ENCODE assay signal across 38 cellular contexts in the genomic region with DNA sequence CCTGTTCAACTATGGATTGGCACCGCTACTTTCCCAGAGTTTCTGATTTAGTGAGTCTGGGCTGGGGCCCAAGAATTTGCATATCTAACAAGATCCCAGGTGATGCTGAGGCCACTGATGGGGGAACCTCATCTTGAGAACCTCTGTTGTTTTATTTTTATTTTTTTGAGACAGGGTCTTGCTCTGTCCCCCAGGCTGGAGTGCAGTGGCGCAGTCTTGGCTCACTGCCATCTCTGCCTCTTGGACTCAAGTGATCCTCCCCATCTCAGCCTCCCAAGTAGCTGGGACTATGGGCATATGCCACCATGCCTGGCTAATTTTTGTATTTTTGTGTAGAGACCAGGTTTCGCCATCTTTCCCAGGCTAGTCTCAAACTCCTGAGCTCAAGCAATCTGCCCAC. TPM values are rescaled to one million over a fixed set of nuclear protein-coding genes. Genes with fewer than 3 reads are reported as not detected.
"Had no signal": no experiment of that assay in that cellular context is flagged by ENCODE, and none has a peak within 500 bp of the region (broad histone marks: within the 10 kb centered on the region; RNA-seq: fewer than 3 reads in every experiment).

No MANE protein-coding gene starts in this region.

- H3K27ac Mint-ChIP-seq: activated B cell treated with CpG ODN at 0.5 μM for 24 hours; activated CD4-positive, alpha-beta memory T cell treated with anti-CD3 and anti-CD28 coated beads, Interleukin-2, amount 10 ng/mL, durations not matched to agents 7 days and 5 days; activated CD4-positive, alpha-beta T cell treated with anti-CD3 and anti-CD28 coated beads for 36 hours; activated CD4-positive, alpha-beta T cell treated with anti-CD3 and anti-CD28 coated beads, Interleukin-2, amount 10 ng/mL, durations not matched to agents 7 days and 5 days; activated CD8-positive, alpha-beta memory T cell treated with anti-CD3 and anti-CD28 coated beads, Interleukin-2, amount 10 ng/mL, durations not matched to agents 7 days and 5 days; activated CD8-positive, alpha-beta T cell treated with anti-CD3 and anti-CD28 coated beads, Interleukin-2, amount 10 ng/mL, durations not matched to agents 7 days and 5 days; activated naive CD4-positive, alpha-beta T cell treated with anti-CD3 and anti-CD28 coated beads, Interleukin-2, amount 10 ng/mL, durations not matched to agents 7 days and 5 days; activated naive CD4-positive, alpha-beta T cell treated with anti-CD3 and anti-CD28 coated beads, Interleukin-2, amount 50 U/mL, for 24 hours; activated naive CD8-positive, alpha-beta T cell; activated naive CD8-positive, alpha-beta T cell treated with anti-CD3 and anti-CD28 coated beads, Interleukin-2, amount 10 ng/mL, durations not matched to agents 7 days and 5 days; activated naive CD8-positive, alpha-beta T cell treated with anti-CD3 and anti-CD28 coated beads, Interleukin-2, amount 50 U/mL, for 24 hours; activated T-cell treated with anti-CD3 and anti-CD28 coated beads, Interleukin-2, amount 50 U/mL, for 24 hours; activated T-helper 2 cell treated with anti-CD3 and anti-CD28 coated beads, Interferon-gamma antibody, Interleukin-2, Interleukin-4, amounts not matched to agents 10 μg/mL and 5 μg/mL and 100 μg/mL, durations not matched to agents 14 hours and 24 hours and 36 hours; T-helper 1 cell treated with Interleukin-12 subunit alpha and Interleukin-12 subunit beta and Interleukin-4 antibody, amounts not matched to agents 30 μg/mL and 1 μg/mL, for 36 hours; T-helper 2 cell treated with Interferon-gamma antibody and Interleukin-4, amounts not matched to agents 5 μg/mL and 100 μg/mL, for 36 hours had no signal

- H3K36me3 Mint-ChIP-seq: activated CD8-positive, alpha-beta memory T cell treated with anti-CD3 and anti-CD28 coated beads, Interleukin-2, amount 10 ng/mL, durations not matched to agents 7 days and 5 days; activated naive CD4-positive, alpha-beta T cell treated with anti-CD3 and anti-CD28 coated beads, Interleukin-2, amount 10 ng/mL, durations not matched to agents 7 days and 5 days; activated naive CD4-positive, alpha-beta T cell treated with anti-CD3 and anti-CD28 coated beads, Interleukin-2, amount 50 U/mL, for 24 hours; activated naive CD8-positive, alpha-beta T cell; activated naive CD8-positive, alpha-beta T cell treated with anti-CD3 and anti-CD28 coated beads, Interleukin-2, amount 10 ng/mL, durations not matched to agents 7 days and 5 days; brain had no signal

- FAIRE-seq: TTC549 had no signal

- ATAC-seq: activated CD4-positive, alpha-beta T cell treated with anti-CD3 and anti-CD28 coated beads for 36 hours; activated CD8-positive, alpha-beta memory T cell treated with anti-CD3 and anti-CD28 coated beads, Interleukin-2, amount 10 ng/mL, durations not matched to agents 7 days and 5 days; activated CD8-positive, alpha-beta T cell treated with anti-CD3 and anti-CD28 coated beads, Interleukin-2, amount 10 ng/mL, durations not matched to agents 7 days and 5 days; activated naive CD8-positive, alpha-beta T cell treated with anti-CD3 and anti-CD28 coated beads, Interleukin-2, amount 50 U/mL, for 24 hours had no signal

- DNase-seq: activated B cell treated with CpG ODN at 0.5 μM for 24 hours; activated CD4-positive, alpha-beta memory T cell treated with anti-CD3 and anti-CD28 coated beads, Interleukin-2, amount 10 ng/mL, durations not matched to agents 7 days and 5 days; activated CD4-positive, alpha-beta T cell treated with anti-CD3 and anti-CD28 coated beads for 1 hour; activated CD4-positive, alpha-beta T cell treated with anti-CD3 and anti-CD28 coated beads for 36 hours; activated CD4-positive, alpha-beta T cell treated with anti-CD3 and anti-CD28 coated beads for 48 hours; activated CD4-positive, alpha-beta T cell treated with anti-CD3 and anti-CD28 coated beads, Interleukin-2, amount 10 ng/mL, durations not matched to agents 7 days and 5 days; activated CD4-positive, alpha-beta T cell treated with anti-CD3 and anti-CD28 coated beads, Interleukin-2, amount 50 U/mL, for 48 hours; activated CD8-positive, alpha-beta memory T cell treated with anti-CD3 and anti-CD28 coated beads for 24 hours; activated CD8-positive, alpha-beta memory T cell treated with anti-CD3 and anti-CD28 coated beads, Interleukin-2, amount 10 ng/mL, durations not matched to agents 7 days and 5 days; activated CD8-positive, alpha-beta memory T cell treated with anti-CD3 and anti-CD28 coated beads, Interleukin-2, amount 50 U/mL, for 48 hours; activated CD8-positive, alpha-beta T cell treated with anti-CD3 and anti-CD28 coated beads, Interleukin-2, amount 10 ng/mL, durations not matched to agents 7 days and 5 days; activated effector memory CD4-positive, alpha-beta T cell treated with Interleukin-2 at 50 U/mL for 16 hours; activated gamma-delta T cell; activated naive CD4-positive, alpha-beta T cell treated with anti-CD3 and anti-CD28 coated beads, Interleukin-2, amount 10 ng/mL, durations not matched to agents 7 days and 5 days; activated naive CD4-positive, alpha-beta T cell treated with Interleukin-2 at 50 U/mL for 16 hours; activated naive CD8-positive, alpha-beta T cell treated with anti-CD3 and anti-CD28 coated beads, Interleukin-2, amount 10 ng/mL, durations not matched to agents 7 days and 5 days; activated naive CD8-positive, alpha-beta T cell treated with anti-CD3 and anti-CD28 coated beads, Interleukin-2, amount 50 U/mL, for 24 hours; activated T-cell treated with anti-CD3 and anti-CD28 coated beads, Interleukin-2, amount 50 U/mL, for 24 hours; activated T-cell treated with anti-CD3 and anti-CD28 coated beads, Interleukin-2, amount 50 U/mL, for 48 hours; amygdala; anterior cingulate cortex; caudate nucleus; cerebellar nuclear complex; T-helper 2 cell; T-helper 9 cell had no signal

- H3K9me3 Mint-ChIP-seq: activated B cell treated with CpG ODN at 0.5 μM for 24 hours; activated CD4-positive, alpha-beta memory T cell treated with anti-CD3 and anti-CD28 coated beads, Interleukin-2, amount 10 ng/mL, durations not matched to agents 7 days and 5 days; activated CD4-positive, alpha-beta T cell treated with anti-CD3 and anti-CD28 coated beads, Interleukin-2, amount 10 ng/mL, durations not matched to agents 7 days and 5 days; activated naive CD4-positive, alpha-beta T cell treated with anti-CD3 and anti-CD28 coated beads, Interleukin-2, amount 10 ng/mL, durations not matched to agents 7 days and 5 days; activated naive CD4-positive, alpha-beta T cell treated with anti-CD3 and anti-CD28 coated beads, Interleukin-2, amount 50 U/mL, for 24 hours; activated naive CD8-positive, alpha-beta T cell treated with anti-CD3 and anti-CD28 coated beads, Interleukin-2, amount 10 ng/mL, durations not matched to agents 7 days and 5 days; activated naive CD8-positive, alpha-beta T cell treated with anti-CD3 and anti-CD28 coated beads, Interleukin-2, amount 50 U/mL, for 24 hours; activated T-cell treated with anti-CD3 and anti-CD28 coated beads, Interleukin-2, amount 50 U/mL, for 24 hours; activated T-helper 2 cell treated with anti-CD3 and anti-CD28 coated beads, Interferon-gamma antibody, Interleukin-2, Interleukin-4, amounts not matched to agents 10 μg/mL and 5 μg/mL and 100 μg/mL, durations not matched to agents 14 hours and 24 hours and 36 hours; central memory CD8-positive, alpha-beta T cell; T-helper 1 cell treated with Interleukin-12 subunit alpha and Interleukin-12 subunit beta and Interleukin-4 antibody, amounts not matched to agents 30 μg/mL and 1 μg/mL, for 36 hours; T-helper 2 cell treated with Interferon-gamma antibody and Interleukin-4, amounts not matched to agents 5 μg/mL and 100 μg/mL, for 36 hours had no signal

- H3K27me3 ChIP-seq: ascending aorta had no signal

- H3K4me1 Mint-ChIP-seq: activated B cell treated with CpG ODN at 0.5 μM for 24 hours; activated CD4-positive, alpha-beta memory T cell treated with anti-CD3 and anti-CD28 coated beads, Interleukin-2, amount 10 ng/mL, durations not matched to agents 7 days and 5 days; activated CD4-positive, alpha-beta T cell treated with anti-CD3 and anti-CD28 coated beads for 36 hours; activated CD8-positive, alpha-beta memory T cell treated with anti-CD3 and anti-CD28 coated beads, Interleukin-2, amount 10 ng/mL, durations not matched to agents 7 days and 5 days; activated naive CD4-positive, alpha-beta T cell treated with anti-CD3 and anti-CD28 coated beads, Interleukin-2, amount 10 ng/mL, durations not matched to agents 7 days and 5 days; activated naive CD4-positive, alpha-beta T cell treated with anti-CD3 and anti-CD28 coated beads, Interleukin-2, amount 50 U/mL, for 24 hours; activated naive CD8-positive, alpha-beta T cell treated with anti-CD3 and anti-CD28 coated beads, Interleukin-2, amount 10 ng/mL, durations not matched to agents 7 days and 5 days; activated naive CD8-positive, alpha-beta T cell treated with anti-CD3 and anti-CD28 coated beads, Interleukin-2, amount 50 U/mL, for 24 hours; central memory CD8-positive, alpha-beta T cell had no signal

- H3K36me3 ChIP-seq: ascending aorta, cardiac muscle cell had no signal

- H3K4me3 ChIP-seq: ascending aorta, cardiac muscle cell had no signal

- H3K4me3 Mint-ChIP-seq: activated B cell treated with CpG ODN at 0.5 μM for 24 hours; activated CD4-positive, alpha-beta memory T cell treated with anti-CD3 and anti-CD28 coated beads, Interleukin-2, amount 10 ng/mL, durations not matched to agents 7 days and 5 days; activated CD4-positive, alpha-beta T cell treated with anti-CD3 and anti-CD28 coated beads for 36 hours; activated CD4-positive, alpha-beta T cell treated with anti-CD3 and anti-CD28 coated beads, Interleukin-2, amount 10 ng/mL, durations not matched to agents 7 days and 5 days; activated CD8-positive, alpha-beta memory T cell treated with anti-CD3 and anti-CD28 coated beads, Interleukin-2, amount 10 ng/mL, durations not matched to agents 7 days and 5 days; activated CD8-positive, alpha-beta T cell treated with anti-CD3 and anti-CD28 coated beads, Interleukin-2, amount 10 ng/mL, durations not matched to agents 7 days and 5 days; activated naive CD4-positive, alpha-beta T cell treated with anti-CD3 and anti-CD28 coated beads, Interleukin-2, amount 10 ng/mL, durations not matched to agents 7 days and 5 days; activated naive CD4-positive, alpha-beta T cell treated with anti-CD3 and anti-CD28 coated beads, Interleukin-2, amount 50 U/mL, for 24 hours; activated naive CD8-positive, alpha-beta T cell; activated naive CD8-positive, alpha-beta T cell treated with anti-CD3 and anti-CD28 coated beads, Interleukin-2, amount 10 ng/mL, durations not matched to agents 7 days and 5 days; activated naive CD8-positive, alpha-beta T cell treated with anti-CD3 and anti-CD28 coated beads, Interleukin-2, amount 50 U/mL, for 24 hours; activated T-cell treated with anti-CD3 and anti-CD28 coated beads, Interleukin-2, amount 50 U/mL, for 24 hours; brain; central memory CD8-positive, alpha-beta T cell; T-helper 1 cell treated with Interleukin-12 subunit alpha and Interleukin-12 subunit beta and Interleukin-4 antibody, amounts not matched to agents 30 μg/mL and 1 μg/mL, for 36 hours; T-helper 2 cell treated with Interferon-gamma antibody and Interleukin-4, amounts not matched to agents 5 μg/mL and 100 μg/mL, for 36 hours had no signal

- H3K4me1 ChIP-seq: ascending aorta had no signal

- H3K27ac ChIP-seq: ascending aorta, cardiac muscle cell, VCaP had no signal

- H3K9me3 ChIP-seq: ascending aorta had no signal

RNA-seq across cellular contexts. Expression of a gene that starts 35.7 kb away (rescaled TPM):
- total RNA-seq: activated B cell treated with CpG ODN at 0.5 μM for 24 hours; activated CD4-positive, alpha-beta memory T cell treated with anti-CD3 and anti-CD28 coated beads, Interleukin-2, amount 10 ng/mL, durations not matched to agents 7 days and 5 days; activated CD4-positive, alpha-beta T cell treated with anti-CD3 and anti-CD28 coated beads for 36 hours; activated CD4-positive, alpha-beta T cell treated with anti-CD3 and anti-CD28 coated beads, Interleukin-2, amount 10 ng/mL, durations not matched to agents 7 days and 5 days; activated CD8-positive, alpha-beta memory T cell treated with anti-CD3 and anti-CD28 coated beads, Interleukin-2, amount 10 ng/mL, durations not matched to agents 7 days and 5 days; activated CD8-positive, alpha-beta T cell treated with anti-CD3 and anti-CD28 coated beads, Interleukin-2, amount 10 ng/mL, durations not matched to agents 7 days and 5 days; activated naive CD8-positive, alpha-beta T cell treated with anti-CD3 and anti-CD28 coated beads, Interleukin-2, amount 10 ng/mL, durations not matched to agents 7 days and 5 days; activated T-helper 2 cell treated with anti-CD3 and anti-CD28 coated beads, Interferon-gamma antibody, Interleukin-2, Interleukin-4, amounts not matched to agents 10 μg/mL and 5 μg/mL and 100 μg/mL, durations not matched to agents 14 hours and 24 hours and 36 hours; bronchial epithelial cell; cardiac muscle cell; chondrocyte had no signal
- polyA plus RNA-seq: cardiac muscle cell had no signal
